Comparison of ENCODE assay signal across 15 cellular contexts in genomic region chr2:66601624-66602023, GRCh38.
A peak's percentile ranks its signal among the peaks of the same experiment; 100 is the strongest.
DNase-seq lines count a peak whose midpoint lies in the region; ATAC-seq lines count a peak whose summit lies in the region.
"Had no signal": no experiment of that assay in that cellular context is flagged by ENCODE, and none has a peak within 500 bp of the region (broad histone marks: within the 10 kb centered on the region; RNA-seq: fewer than 3 reads in every experiment).

No MANE protein-coding gene starts in this region.

- no peak overlapping the region for H3K4me3 Mint-ChIP-seq in CD4-positive, alpha-beta memory T cell
- H3K4me3 Mint-ChIP-seq: IgD-negative memory B cell had no signal

- no peaks in the 10 kb centered on the region for H3K27me3 Mint-ChIP-seq in CD4-positive, alpha-beta memory T cell

- H3K27me3 ChIP-seq in mesenchymal stem cell (ENCODE audit: control insufficient read depth in 1 of 2, insufficient read depth in 1 of 2, low read length in 2 of 2): no peaks in the 10 kb centered on the region
- H3K27me3 ChIP-seq in CD4-positive, alpha-beta memory T cell (ENCODE audit: insufficient read depth, low read length): no peaks in the 10 kb centered on the region
- H3K27me3 ChIP-seq: BLaER1 had no signal

- H3K27ac ChIP-seq in SK-N-MC: peak overlapping the region; percentile 91
- H3K27ac ChIP-seq in epithelial cell of prostate: no peak overlapping the region
- H3K27ac ChIP-seq in mesenchymal stem cell (ENCODE audit: low read length, poor library complexity, severe bottlenecking): no peak overlapping the region
- H3K27ac ChIP-seq in CD4-positive, alpha-beta memory T cell (ENCODE audit: low read depth, low read length): no peak overlapping the region
- H3K27ac ChIP-seq: A549, BLaER1 had no signal

- H2BK5ac ChIP-seq in mesenchymal stem cell (ENCODE audit: low read depth, low read length, poor library complexity, severe bottlenecking): no peak overlapping the region

- H3K4me3 ChIP-seq in SK-N-MC (peak overlapping the region; percentile 35), mesenchymal stem cell (ENCODE audit: insufficient read depth in 1 of 2, low read depth in 1 of 2, low read length in 2 of 2) (no peak overlapping the region)
- no peak overlapping the region for H3K4me3 ChIP-seq in CD4-positive, alpha-beta memory T cell (ENCODE audit: low read length in 2 of 2)
- H3K4me3 ChIP-seq: A549, BLaER1 had no signal

- ATAC-seq in HG03521 (IDR thresholded peaks at IDR 0.05; ENCODE audit: unreplicated experiment): no peak
- ATAC-seq: A549 had no signal

- H3K36me3 ChIP-seq in SK-N-MC (ENCODE audit: insufficient read depth, low read length) (no peaks in the 10 kb centered on the region), mesenchymal stem cell (ENCODE audit: control insufficient read depth in 1 of 2, insufficient read depth in 2 of 2, low read depth in 1 of 2, low read length in 2 of 2) (no peaks in the 10 kb centered on the region)
- no peaks in the 10 kb centered on the region for H3K36me3 ChIP-seq in CD4-positive, alpha-beta memory T cell (ENCODE audit: insufficient read depth, low read length)
- H3K36me3 ChIP-seq: BLaER1 had no signal

- no peak overlapping the region for H4K91ac ChIP-seq in mesenchymal stem cell (ENCODE audit: low read length)

- no peaks in the 10 kb centered on the region for H3K4me1 Mint-ChIP-seq in CD4-positive, alpha-beta memory T cell
- H3K4me1 Mint-ChIP-seq: IgD-negative memory B cell had no signal

- no peak overlapping the region for H3K14ac ChIP-seq in mesenchymal stem cell (ENCODE audit: low read length in 2 of 2)

- H3K79me1 ChIP-seq in mesenchymal stem cell (replicated peaks; ENCODE audit: low read length, poor library complexity, severe bottlenecking): no peaks in the 10 kb centered on the region

- no peak overlapping the region for H3K4ac ChIP-seq in mesenchymal stem cell (ENCODE audit: low read depth in 1 of 2, low read length in 2 of 2)

- POLR2A ChIA-PET in CD4-positive, alpha-beta memory T cell (lab: Charles Lee; ENCODE audit: partially characterized antibody): no interaction called here

- no peak overlapping the region for H2AK5ac ChIP-seq in mesenchymal stem cell (ENCODE audit: low read length, severe bottlenecking)

- H3K23ac ChIP-seq in mesenchymal stem cell (ENCODE audit: low read length in 2 of 2): no peak overlapping the region

- H3K9me3 Mint-ChIP-seq in CD4-positive, alpha-beta memory T cell: no peaks in the 10 kb centered on the region

- H3K18ac ChIP-seq in mesenchymal stem cell (ENCODE audit: low read depth in 1 of 2, low read length in 2 of 2): no peak overlapping the region

- no peak overlapping the region for H4K8ac ChIP-seq in mesenchymal stem cell (ENCODE audit: low read length)

- H3K4me2 ChIP-seq in mesenchymal stem cell (ENCODE audit: low read length, poor library complexity, severe bottlenecking): no peak overlapping the region
- H3K4me2 ChIP-seq: A549, BLaER1 had no signal

- no peak overlapping the region for H2BK12ac ChIP-seq in mesenchymal stem cell (ENCODE audit: low read length in 2 of 2)

- H2BK15ac ChIP-seq in mesenchymal stem cell (ENCODE audit: low read depth, poor library complexity, severe bottlenecking): no peak overlapping the region

- 100% methylated on average over 2 of the region's 4 CpGs for WGBS in mesenchymal stem cell

- H3K9me3 ChIP-seq in SK-N-MC (ENCODE audit: low read depth, low read length): no peaks in the 10 kb centered on the region
- H3K9me3 ChIP-seq in mesenchymal stem cell (ENCODE audit: control insufficient read depth, low read length): peaks cover 10% of the 10 kb centered on the region
- no peaks in the 10 kb centered on the region for H3K9me3 ChIP-seq in CD4-positive, alpha-beta memory T cell (ENCODE audit: control insufficient read depth in 1 of 2, low read length in 2 of 2)
- H3K9me3 ChIP-seq: A549, BLaER1 had no signal

- no peak overlapping the region for H2BK120ac ChIP-seq in mesenchymal stem cell (ENCODE audit: low read depth, low read length)

- H3K36me3 Mint-ChIP-seq in CD4-positive, alpha-beta memory T cell: no peaks in the 10 kb centered on the region
- H3K36me3 Mint-ChIP-seq: IgD-negative memory B cell had no signal

- no peak overlapping the region for H2AFZ ChIP-seq in mesenchymal stem cell (ENCODE audit: low read depth, low read length)

- intact Hi-C loops in CD4-positive, alpha-beta memory T cell (cut with micrococcal nuclease): no loop called here

- H3K27ac Mint-ChIP-seq in CD4-positive, alpha-beta memory T cell: no peak overlapping the region
- H3K27ac Mint-ChIP-seq: IgD-negative memory B cell had no signal

- H3K9ac ChIP-seq in SK-N-MC (ENCODE audit: insufficient read length) (no peak overlapping the region), mesenchymal stem cell (ENCODE audit: low read length) (no peak overlapping the region)
- H3K9ac ChIP-seq: BLaER1 had no signal

- CTCF ChIA-PET in CD4-positive, alpha-beta memory T cell (lab: Charles Lee; ENCODE audit: partially characterized antibody): no interaction called here

- DNase-seq in GM04503 (ENCODE audit: low read depth) (peak; percentile 7), SK-N-MC (ENCODE audit: low read depth, low spot score) (peak; percentile 72), epithelial cell of prostate (ENCODE audit: low read depth, low spot score) (peak; percentile 14), mesenchymal stem cell (peak; percentile 29), NCI-H2107 treated with DMSO at 0.1 percent for 48 hours (lab: John Stamatoyannopoulos, UW; ENCODE audit: unreplicated experiment) (no peak)
- no peak for DNase-seq in CD4-positive, alpha-beta memory T cell
- DNase-seq: AML-193, DMS53, GOT3, HCEC 1CT, KG1 had no signal

- no peaks in the 10 kb centered on the region for H3K4me1 ChIP-seq in mesenchymal stem cell (ENCODE audit: control insufficient read depth, insufficient read depth, low read depth, low read length)
- no peaks in the 10 kb centered on the region for H3K4me1 ChIP-seq in CD4-positive, alpha-beta memory T cell (ENCODE audit: insufficient read depth, low read length)
- H3K4me1 ChIP-seq: A549, BLaER1 had no signal

Comparison
In these comparisons a context has a peak if more than half of its experiments do, and no peak if none do; other contexts are left out.
1. DNase-seq: peak in GM04503 (single experiment), SK-N-MC (single experiment), epithelial cell of prostate (single experiment) and mesenchymal stem cell (single experiment); none in CD4-positive, alpha-beta memory T cell (0 of 5) and NCI-H2107 treated with DMSO at 0.1 percent for 48 hours (single experiment).